Comparison of ENCODE assay signal across 8 cellular contexts in genomic region chr22:45164217-45165123, GRCh38. TPM values are rescaled to one million over a fixed set of nuclear protein-coding genes. Genes with fewer than 3 reads are reported as not detected.
A peak's percentile ranks its signal among the peaks of the same experiment; 100 is the strongest.
DNase-seq lines count a peak whose midpoint lies in the region; ATAC-seq and TF ChIP-seq lines count a peak whose summit lies in the region.

No MANE protein-coding gene starts in this region.

- H3K9me3 Mint-ChIP-seq in activated T-helper 1 cell treated with anti-CD3 and anti-CD28 coated beads, Interleukin-12 subunit alpha, Interleukin-12 subunit beta, Interleukin-2, Interleukin-4 antibody, amounts not matched to agents 30 ng/mL and 10 ng/mL and 1 ng/mL, durations not matched to agents 14 hours and 24 hours and 36 hours, result no peaks in the 10 kb centered on the region

- H3K4me1 ChIP-seq in KMS-11 (ENCODE audit: low read depth, poor library complexity, severe bottlenecking) (peaks cover 31% of the 10 kb centered on the region), neuronal stem cell (ENCODE audit: control insufficient read depth in 2 of 2, insufficient read depth in 1 of 2, low read depth in 1 of 2, low read length in 2 of 2) (peaks cover 4 to 6% of the 10 kb centered on the region in 2 donors)

- H3K4me3 Mint-ChIP-seq in activated T-helper 1 cell treated with anti-CD3 and anti-CD28 coated beads, Interleukin-12 subunit alpha, Interleukin-12 subunit beta, Interleukin-2, Interleukin-4 antibody, amounts not matched to agents 30 ng/mL and 10 ng/mL and 1 ng/mL, durations not matched to agents 14 hours and 24 hours and 36 hours, result peak overlapping the region; percentile 98

- no peaks in the 10 kb centered on the region for H3K9me3 ChIP-seq in neuronal stem cell (replicated peaks in 1 of 2; ENCODE audit: control insufficient read depth in 2 of 2, insufficient read depth in 1 of 2, low read depth in 1 of 2, low read length in 2 of 2)

- ATAC-seq in GM21529 (IDR thresholded peaks at IDR 0.05; ENCODE audit: unreplicated experiment) (peak; percentile 32), GM18861 (IDR thresholded peaks at IDR 0.05; ENCODE audit: unreplicated experiment) (no peak)

- H3K36me3 Mint-ChIP-seq in activated T-helper 1 cell treated with anti-CD3 and anti-CD28 coated beads, Interleukin-12 subunit alpha, Interleukin-12 subunit beta, Interleukin-2, Interleukin-4 antibody, amounts not matched to agents 30 ng/mL and 10 ng/mL and 1 ng/mL, durations not matched to agents 14 hours and 24 hours and 36 hours (ENCODE audit: low read depth), result peaks cover 31% of the 10 kb centered on the region

- H3K4ac ChIP-seq in neuronal stem cell (ENCODE audit: low read length), result no peak overlapping the region

- H2BK120ac ChIP-seq in neuronal stem cell (ENCODE audit: low read depth, low read length), result peak overlapping the region; percentile 33

- peaks cover 82% of the 10 kb centered on the region for H3K79me2 ChIP-seq in KMS-11 (ENCODE audit: insufficient read depth, low read depth)

- H3K27ac Mint-ChIP-seq in activated T-helper 1 cell treated with anti-CD3 and anti-CD28 coated beads, Interleukin-12 subunit alpha, Interleukin-12 subunit beta, Interleukin-2, Interleukin-4 antibody, amounts not matched to agents 30 ng/mL and 10 ng/mL and 1 ng/mL, durations not matched to agents 14 hours and 24 hours and 36 hours, result peak overlapping the region; percentile 90

- no peak overlapping the region for H2BK12ac ChIP-seq in neuronal stem cell (ENCODE audit: low read length)

- no peak overlapping the region for H2AK5ac ChIP-seq in neuronal stem cell (ENCODE audit: low read depth, low read length)

- no peaks in the 10 kb centered on the region; the same call in 1 of the 2 replicates for H3K36me3 ChIP-seq in KMS-11 (ENCODE audit: insufficient read depth)
- peaks cover 5 to 41% of the 10 kb centered on the region in 2 donors for H3K36me3 ChIP-seq in neuronal stem cell (replicated peaks in 1 of 2; ENCODE audit: control insufficient read depth in 2 of 2, insufficient read depth in 2 of 2, low read length in 2 of 2)

- no peaks in the 10 kb centered on the region for H4K20me1 ChIP-seq in KMS-11 (ENCODE audit: insufficient read depth)

- peak overlapping the region; percentile 65 for H3K27ac ChIP-seq in KMS-11
- H3K27ac ChIP-seq in neuronal stem cell (replicated peaks; ENCODE audit: low read length), result peak overlapping the region; percentile 71

- peak overlapping the region; percentile 75 for H3K9ac ChIP-seq in KMS-11
- peak overlapping the region; percentile 95 for H3K9ac ChIP-seq in neuronal stem cell (ENCODE audit: low read depth, low read length, poor library complexity)

- H3K4me2 ChIP-seq in KMS-11 (peak overlapping the region; percentile 80), neuronal stem cell (ENCODE audit: insufficient read depth, low read length, poor library complexity, severe bottlenecking) (peak overlapping the region; percentile 74)

- no peak overlapping the region for H3K23ac ChIP-seq in neuronal stem cell (ENCODE audit: low read depth, low read length, poor library complexity)

- no peak for TF ChIP-seq CTCF in KMS-11 (conservative IDR thresholded peaks at IDR 0.05; ENCODE audit: low read depth, low read length)
- no peak for TF ChIP-seq CTCF in fibroblast of villous mesenchyme (IDR thresholded peaks at IDR 0.05; ENCODE audit: insufficient read depth, low read depth, low read length)

- DNase-seq in D341Med (ENCODE audit: low spot score) (peak; percentile 72), fibroblast of villous mesenchyme (ENCODE audit: low read depth) (peak; percentile 72), neuronal stem cell (ENCODE audit: low spot score) (peak; percentile 12), foreskin melanocyte (no peak)
- DNase-seq in activated T-helper 1 cell treated with anti-CD3 and anti-CD28 coated beads, Interleukin-12 subunit alpha, Interleukin-12 subunit beta, Interleukin-2, Interleukin-4 antibody, amounts not matched to agents 30 ng/mL and 10 ng/mL and 1 ng/mL, durations not matched to agents 14 hours and 24 hours and 36 hours (ENCODE audit: low spot score), result peak; percentile 12

- H3K4me3 ChIP-seq in KMS-11 (IDR thresholded peaks at IDR 0.05; ENCODE audit: insufficient read depth, low read depth, low read length) (no peak overlapping the region), fibroblast of villous mesenchyme (ENCODE audit: low read depth, low read length) (peak overlapping the region; percentile 87), neuronal stem cell (ENCODE audit: low read length in 2 of 2) (peak overlapping the region; percentile 86 to 95)

- WGBS in neuronal stem cell (ENCODE audit: extremely low coverage in 2 of 2, insufficient read length in 2 of 2, insufficient replicate concordance in 1 of 2), 2 donors, result no CpG with 5 or more reads among the region's 65 CpGs

- peak overlapping the region; percentile 89 for H3K18ac ChIP-seq in neuronal stem cell (ENCODE audit: low read length)

- H3K27me3 Mint-ChIP-seq in activated T-helper 1 cell treated with anti-CD3 and anti-CD28 coated beads, Interleukin-12 subunit alpha, Interleukin-12 subunit beta, Interleukin-2, Interleukin-4 antibody, amounts not matched to agents 30 ng/mL and 10 ng/mL and 1 ng/mL, durations not matched to agents 14 hours and 24 hours and 36 hours (ENCODE audit: insufficient read depth), result no peaks in the 10 kb centered on the region

- H3K27me3 ChIP-seq in KMS-11 (ENCODE audit: insufficient read depth, low read depth) (no peaks in the 10 kb centered on the region), neuronal stem cell (ENCODE audit: control insufficient read depth in 3 of 3, insufficient read depth in 3 of 3, low read depth in 1 of 3, low read length in 3 of 3) (no peaks in the 10 kb centered on the region)

- H2AFZ ChIP-seq in KMS-11 (ENCODE audit: low read depth) (peak overlapping the region; percentile 26; the same call in 1 of the 2 replicates), neuronal stem cell (ENCODE audit: low read length) (peak overlapping the region; percentile 92)

- H2BK5ac ChIP-seq in neuronal stem cell (ENCODE audit: low read length), result no peak overlapping the region

- H3K79me1 ChIP-seq in neuronal stem cell (ENCODE audit: low read depth, low read length), result peaks cover 1% of the 10 kb centered on the region

- H4K8ac ChIP-seq in neuronal stem cell (ENCODE audit: low read depth, low read length), result no peak overlapping the region

- H2BK15ac ChIP-seq in neuronal stem cell (ENCODE audit: low read length), result no peak overlapping the region

- H3K4me1 Mint-ChIP-seq in activated T-helper 1 cell treated with anti-CD3 and anti-CD28 coated beads, Interleukin-12 subunit alpha, Interleukin-12 subunit beta, Interleukin-2, Interleukin-4 antibody, amounts not matched to agents 30 ng/mL and 10 ng/mL and 1 ng/mL, durations not matched to agents 14 hours and 24 hours and 36 hours (ENCODE audit: low read depth), result peaks cover 52% of the 10 kb centered on the region

- H4K91ac ChIP-seq in neuronal stem cell (ENCODE audit: low read depth, low read length, poor library complexity), result no peak overlapping the region

- H3K14ac ChIP-seq in neuronal stem cell (ENCODE audit: low read length), result no peak overlapping the region

- intact Hi-C loops in activated T-helper 1 cell treated with anti-CD3 and anti-CD28 coated beads, Interleukin-12 subunit alpha, Interleukin-12 subunit beta, Interleukin-2, Interleukin-4 antibody, amounts not matched to agents 30 ng/mL and 10 ng/mL and 1 ng/mL, durations not matched to agents 14 hours and 24 hours and 36 hours (cut with micrococcal nuclease), result loop anchor here (2.0 to 10.0 kb wide), 3 partner anchors 154 to 480 kb away; partner anchors contain the start of genes RIBC2 and SMC1B

RNA-seq across cellular contexts. Expression of gene NUP50, which starts 0.7 kb away (rescaled TPM):
- 156 and 164 TPM in 2 replicates for total RNA-seq in activated T-helper 1 cell treated with anti-CD3 and anti-CD28 coated beads, Interleukin-12 subunit alpha, Interleukin-12 subunit beta, Interleukin-2, Interleukin-4 antibody, amounts not matched to agents 30 ng/mL and 10 ng/mL and 1 ng/mL, durations not matched to agents 14 hours and 24 hours and 36 hours
- 37.4 and 41.9 TPM in 2 replicates for total RNA-seq in fibroblast of villous mesenchyme
- polyA plus RNA-seq in neuronal stem cell (2013, experiment 1 of 2), result 39.5 TPM
- 39.4 TPM for polyA plus RNA-seq in neuronal stem cell (2013, experiment 2 of 2)
